Comparison of ENCODE assay signal across 12 cellular contexts in the genomic region with DNA sequence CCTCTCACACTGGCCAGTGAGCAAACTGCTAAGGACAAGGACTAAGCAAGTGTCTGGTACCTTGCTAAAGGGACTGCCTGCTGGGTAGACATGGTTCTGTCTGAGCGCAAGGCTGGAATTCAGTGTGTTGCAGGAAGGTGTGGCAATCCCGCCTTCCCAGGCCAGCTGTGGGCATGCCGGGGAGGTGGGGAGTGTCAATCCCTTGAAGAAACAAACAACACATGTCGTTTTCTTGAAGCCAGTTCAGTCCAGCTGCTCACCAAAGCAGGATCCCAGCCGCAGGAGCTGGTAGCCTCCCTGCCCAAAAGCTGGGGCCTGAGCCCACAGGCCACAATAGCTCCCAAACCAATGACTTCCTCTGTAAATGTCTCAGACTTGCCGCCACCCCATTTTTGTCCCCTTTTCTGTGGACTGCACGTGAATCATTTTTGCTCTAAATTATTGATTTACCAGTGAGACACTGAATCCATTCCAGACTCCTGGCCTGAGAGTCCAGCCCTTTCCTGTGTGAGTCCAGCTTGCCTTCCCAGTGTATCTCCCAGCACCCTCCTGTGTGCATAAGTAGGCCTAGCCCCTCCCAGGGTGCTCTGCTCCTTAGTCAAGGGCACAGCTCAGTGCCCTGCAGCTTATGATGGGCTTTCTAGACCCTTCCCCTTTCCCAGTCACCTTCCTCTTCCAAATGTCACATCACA.
DNase-seq lines count a peak whose midpoint lies in the region; ATAC-seq and TF ChIP-seq lines count a peak whose summit lies in the region.
"Had no signal": no experiment of that assay in that cellular context is flagged by ENCODE, and none has a peak within 500 bp of the region (broad histone marks: within the 10 kb centered on the region; RNA-seq: fewer than 3 reads in every experiment).

No MANE protein-coding gene starts in this region.

- no peak for TF ChIP-seq EP300 in stomach (IDR thresholded peaks at IDR 0.05)

- peak; percentile 47 for DNase-seq in HFF-Myc (ENCODE audit: extremely low read depth, low read depth)
- peak; percentile 39 to 53 for DNase-seq in cardiac fibroblast (ENCODE audit: low read depth in 2 of 2)
- peak; percentile 28 for DNase-seq in hepatocyte (ENCODE audit: low spot score)
- DNase-seq in stomach = peak; percentile 38
- DNase-seq in C1 segment of cervical spinal cord (lab: John Stamatoyannopoulos, UW) = no peak
- no peak for DNase-seq in GOT3 (lab: John Stamatoyannopoulos, UW)
- DNase-seq: activated CD4-positive, alpha-beta T cell treated with anti-CD3 and anti-CD28 coated beads, Interleukin-2, amount 50 U/mL, for 1 hour; activated naive CD8-positive, alpha-beta T cell treated with anti-CD3 and anti-CD28 coated beads for 36 hours; DND-41; SK-N-SH had no signal

- H3K4me1 ChIP-seq in hepatocyte (ENCODE audit: insufficient read depth) = no peaks in the 10 kb centered on the region
- H3K4me1 ChIP-seq in stomach = peaks cover 8 to 39% (median 31%) of the 10 kb centered on the region in 4 donors

- no peak for TF ChIP-seq POLR2A in stomach (IDR thresholded peaks at IDR 0.05)

- no peaks in the 10 kb centered on the region for H3K9me2 ChIP-seq in hepatocyte (replicated peaks; ENCODE audit: insufficient read depth)
- H3K9me2 ChIP-seq: SK-N-SH had no signal

- H3K4me3 ChIP-seq in HFF-Myc (replicated peaks; ENCODE audit: low read depth, low read length) (no peak overlapping the region), cardiac fibroblast (replicated peaks in 1 of 2; ENCODE audit: low read depth in 2 of 2, low read length in 2 of 2) (no peak overlapping the region), hepatocyte (no peak overlapping the region), stomach (no peak overlapping the region)

- 69% methylated on average over 7 of the region's 7 CpGs for WGBS in hepatocyte (ENCODE audit: low lambda C conversion rate, missing lambda C conversion rate)
- 48 to 77% (median 50%) methylated on average over 7 of the region's 7 CpGs for WGBS in stomach, 5 donors

- TF ChIP-seq CTCF in HFF-Myc (IDR thresholded peaks at IDR 0.05; ENCODE audit: low read depth, low read length, missing control alignments) (no peak), cardiac fibroblast (IDR thresholded peaks at IDR 0.05; ENCODE audit: low read depth, low read length) (no peak), hepatocyte (IDR thresholded peaks at IDR 0.05; ENCODE audit: poor library complexity) (no peak), stomach (IDR thresholded peaks at IDR 0.05) (no peak)

- H3K4me2 ChIP-seq in hepatocyte = no peak overlapping the region
- H3K4me2 ChIP-seq: SK-N-SH had no signal

- no peaks in the 10 kb centered on the region for H3K9me3 ChIP-seq in hepatocyte (ENCODE audit: low read depth)
- H3K9me3 ChIP-seq in stomach = no peaks in the 10 kb centered on the region
- H3K9me3 ChIP-seq: SK-N-SH had no signal

- no peak overlapping the region for H3K27ac ChIP-seq in hepatocyte
- peak overlapping the region in 3 of 5 donors; percentile 25 to 73 (median 54) for H3K27ac ChIP-seq in stomach

- peaks cover 13% of the 10 kb centered on the region for H3K79me2 ChIP-seq in hepatocyte

- no peaks in the 10 kb centered on the region for H4K20me1 ChIP-seq in hepatocyte (ENCODE audit: insufficient read depth, poor library complexity, severe bottlenecking)

- H3K36me3 ChIP-seq in hepatocyte (replicated peaks; ENCODE audit: insufficient read depth, low read depth) (no peaks in the 10 kb centered on the region), stomach (peaks cover 0 to 10% (median 5%) of the 10 kb centered on the region in 4 donors)

- intact Hi-C loops in stomach (cut with DNase I; ENCODE audit: low total_unique reads) = no loop called here

- no peaks in the 10 kb centered on the region for H3K27me3 ChIP-seq in hepatocyte
- H3K27me3 ChIP-seq in stomach = no peaks in the 10 kb centered on the region

- ATAC-seq in GM18519 (IDR thresholded peaks at IDR 0.05; ENCODE audit: low FRiP score, unreplicated experiment) (no peak), GM21786 (IDR thresholded peaks at IDR 0.05; ENCODE audit: unreplicated experiment) (no peak)

- H2AFZ ChIP-seq in hepatocyte = no peak overlapping the region

Comparison
In these comparisons a context has a peak if more than half of its experiments do, and no peak if none do; other contexts are left out.
1. DNase-seq: peak in HFF-Myc (single experiment), cardiac fibroblast (2 of 2), hepatocyte (single experiment) and stomach (single experiment); none in C1 segment of cervical spinal cord (0 of 14) and GOT3 (single experiment).